ENCODE assay signal across 15 cellular contexts in genomic region chr10:13670311-13670710, GRCh38.
"Had no signal": no experiment of that assay in that cellular context is flagged by ENCODE, and none has a peak within 500 bp of the region (broad histone marks: within the 10 kb centered on the region; RNA-seq: fewer than 3 reads in every experiment).

No MANE protein-coding gene starts in this region.

- H3K27ac Mint-ChIP-seq: activated CD4-positive, alpha-beta memory T cell treated with anti-CD3 and anti-CD28 coated beads for 36 hours; activated CD4-positive, alpha-beta T cell treated with anti-CD3 and anti-CD28 coated beads for 36 hours; activated naive CD8-positive, alpha-beta T cell treated with anti-CD3 and anti-CD28 coated beads, Interleukin-2, amount 10 ng/mL, durations not matched to agents 7 days and 5 days; natural killer cell; stimulated activated naive CD8-positive, alpha-beta T cell treated with anti-CD3 and anti-CD28 coated beads, Interleukin-15, amount 100 ng/mL, for 72 hours; T-helper 17 cell had no signal

- H3K36me3 ChIP-seq: WERI-Rb-1 had no signal

- H3K4me1 Mint-ChIP-seq: activated CD4-positive, alpha-beta T cell treated with anti-CD3 and anti-CD28 coated beads for 36 hours; activated naive CD8-positive, alpha-beta T cell treated with anti-CD3 and anti-CD28 coated beads, Interleukin-2, amount 10 ng/mL, durations not matched to agents 7 days and 5 days; natural killer cell; stimulated activated naive CD8-positive, alpha-beta T cell treated with anti-CD3 and anti-CD28 coated beads, Interleukin-15, amount 100 ng/mL, for 72 hours; T-helper 17 cell had no signal

- H3K9me3 Mint-ChIP-seq: activated CD4-positive, alpha-beta memory T cell treated with anti-CD3 and anti-CD28 coated beads for 36 hours; activated naive CD8-positive, alpha-beta T cell treated with anti-CD3 and anti-CD28 coated beads, Interleukin-2, amount 10 ng/mL, durations not matched to agents 7 days and 5 days; natural killer cell; stimulated activated naive CD8-positive, alpha-beta T cell treated with anti-CD3 and anti-CD28 coated beads, Interleukin-15, amount 100 ng/mL, for 72 hours had no signal

- DNase-seq: activated CD4-positive, alpha-beta memory T cell treated with anti-CD3 and anti-CD28 coated beads for 36 hours; activated CD4-positive, alpha-beta T cell treated with anti-CD3 and anti-CD28 coated beads for 36 hours; activated naive CD4-positive, alpha-beta T cell; activated naive CD8-positive, alpha-beta T cell treated with anti-CD3 and anti-CD28 coated beads, Interleukin-2, amount 10 ng/mL, durations not matched to agents 7 days and 5 days; amygdala; caudate nucleus; esophagus squamous epithelium; natural killer cell; occipital lobe; stimulated activated CD4-positive, alpha-beta T cell treated with anti-CD3 and anti-CD28 coated beads, Interleukin-15, amount 100 ng/mL, for 24 hours; stimulated activated CD4-positive, alpha-beta T cell treated with anti-CD3 and anti-CD28 coated beads, Interleukin-2, amount 100 ng/mL, for 48 hours; stimulated activated naive CD8-positive, alpha-beta T cell treated with anti-CD3 and anti-CD28 coated beads, Interleukin-15, amount 100 ng/mL, for 72 hours; T-helper 17 cell; upper lobe of left lung; WERI-Rb-1 had no signal

- H3K27me3 Mint-ChIP-seq: activated CD4-positive, alpha-beta memory T cell treated with anti-CD3 and anti-CD28 coated beads for 36 hours; activated CD4-positive, alpha-beta T cell treated with anti-CD3 and anti-CD28 coated beads for 36 hours; activated naive CD8-positive, alpha-beta T cell treated with anti-CD3 and anti-CD28 coated beads, Interleukin-2, amount 10 ng/mL, durations not matched to agents 7 days and 5 days; stimulated activated naive CD8-positive, alpha-beta T cell treated with anti-CD3 and anti-CD28 coated beads, Interleukin-15, amount 100 ng/mL, for 72 hours; T-helper 17 cell had no signal

- H3K36me3 Mint-ChIP-seq: activated naive CD8-positive, alpha-beta T cell treated with anti-CD3 and anti-CD28 coated beads, Interleukin-2, amount 10 ng/mL, durations not matched to agents 7 days and 5 days; natural killer cell had no signal

- H3K9me3 ChIP-seq: esophagus squamous epithelium, upper lobe of left lung had no signal

- H3K4me3 Mint-ChIP-seq: activated CD4-positive, alpha-beta memory T cell treated with anti-CD3 and anti-CD28 coated beads for 36 hours; activated CD4-positive, alpha-beta T cell treated with anti-CD3 and anti-CD28 coated beads for 36 hours; activated naive CD8-positive, alpha-beta T cell treated with anti-CD3 and anti-CD28 coated beads, Interleukin-2, amount 10 ng/mL, durations not matched to agents 7 days and 5 days; natural killer cell; stimulated activated naive CD8-positive, alpha-beta T cell treated with anti-CD3 and anti-CD28 coated beads, Interleukin-15, amount 100 ng/mL, for 72 hours; T-helper 17 cell had no signal

- ATAC-seq: activated CD4-positive, alpha-beta T cell treated with anti-CD3 and anti-CD28 coated beads for 36 hours; natural killer cell; stimulated activated naive CD8-positive, alpha-beta T cell treated with anti-CD3 and anti-CD28 coated beads, Interleukin-15, amount 100 ng/mL, for 72 hours; T-helper 17 cell had no signal

- H3K4me3 ChIP-seq: esophagus squamous epithelium, upper lobe of left lung had no signal

- H3K27ac ChIP-seq: WERI-Rb-1 had no signal

- H3K27me3 ChIP-seq: esophagus squamous epithelium, upper lobe of left lung had no signal
